ENCODE assay signal across 2 cellular contexts in the genomic region with DNA sequence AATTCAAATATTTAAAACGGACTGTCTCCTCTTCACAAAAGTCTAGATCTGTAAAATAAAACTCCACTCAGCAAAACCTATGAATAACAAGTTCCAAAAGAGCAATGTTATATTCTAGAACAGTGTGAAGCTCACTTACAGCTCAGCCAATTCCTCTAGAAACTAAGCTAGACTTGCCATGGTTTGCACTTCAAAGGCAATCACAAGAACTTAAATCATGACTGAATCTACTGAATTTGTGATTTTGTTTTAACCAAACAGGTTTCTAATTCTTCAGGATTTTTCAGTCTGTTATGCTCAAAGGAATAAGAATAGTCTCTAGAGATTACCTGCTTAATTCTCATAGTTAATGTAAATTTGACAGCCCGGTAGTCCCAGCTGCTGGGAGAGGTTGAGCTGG.
A peak's percentile ranks its signal among the peaks of the same experiment; 100 is the strongest.
TF ChIP-seq lines count a peak whose summit lies in the region.

No MANE protein-coding gene starts in this region.

TF ChIP-seq in HEK293, 187 proteins besides CTCF, POLR2A, EP300 and RAD21 (continued from another document):
- TF ChIP-seq YY1 (tag by site-specific recombination; IDR thresholded peaks at IDR 0.05) (no peak), ZNF48 (tag by site-specific recombination; IDR thresholded peaks at IDR 0.05) (no peak), FEZF1 (tag by site-specific recombination; IDR thresholded peaks at IDR 0.05) (peak; percentile 44)
- TF ChIP-seq, protein P1, sequence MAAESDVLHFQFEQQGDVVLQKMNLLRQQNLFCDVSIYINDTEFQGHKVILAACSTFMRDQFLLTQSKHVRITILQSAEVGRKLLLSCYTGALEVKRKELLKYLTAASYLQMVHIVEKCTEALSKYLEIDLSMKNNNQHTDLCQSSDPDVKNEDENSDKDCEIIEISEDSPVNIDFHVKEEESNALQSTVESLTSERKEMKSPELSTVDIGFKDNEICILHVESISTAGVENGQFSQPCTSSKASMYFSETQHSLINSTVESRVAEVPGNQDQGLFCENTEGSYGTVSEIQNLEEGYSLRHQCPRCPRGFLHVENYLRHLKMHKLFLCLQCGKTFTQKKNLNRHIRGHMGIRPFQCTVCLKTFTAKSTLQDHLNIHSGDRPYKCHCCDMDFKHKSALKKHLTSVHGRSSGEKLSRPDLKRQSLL (tag by site-specific recombination; IDR thresholded peaks at IDR 0.05): no peak
- TF ChIP-seq, protein P2, sequence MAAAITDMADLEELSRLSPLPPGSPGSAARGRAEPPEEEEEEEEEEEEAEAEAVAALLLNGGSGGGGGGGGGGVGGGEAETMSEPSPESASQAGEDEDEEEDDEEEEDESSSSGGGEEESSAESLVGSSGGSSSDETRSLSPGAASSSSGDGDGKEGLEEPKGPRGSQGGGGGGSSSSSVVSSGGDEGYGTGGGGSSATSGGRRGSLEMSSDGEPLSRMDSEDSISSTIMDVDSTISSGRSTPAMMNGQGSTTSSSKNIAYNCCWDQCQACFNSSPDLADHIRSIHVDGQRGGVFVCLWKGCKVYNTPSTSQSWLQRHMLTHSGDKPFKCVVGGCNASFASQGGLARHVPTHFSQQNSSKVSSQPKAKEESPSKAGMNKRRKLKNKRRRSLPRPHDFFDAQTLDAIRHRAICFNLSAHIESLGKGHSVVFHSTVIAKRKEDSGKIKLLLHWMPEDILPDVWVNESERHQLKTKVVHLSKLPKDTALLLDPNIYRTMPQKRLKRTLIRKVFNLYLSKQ (tag by site-specific recombination; IDR thresholded peaks at IDR 0.05; ENCODE audit: borderline replicate concordance): no peak

TF ChIP-seq in GM12878, 131 proteins besides CTCF, POLR2A, EP300 and RAD21 (continued from another document):
- TF ChIP-seq, protein P3, sequence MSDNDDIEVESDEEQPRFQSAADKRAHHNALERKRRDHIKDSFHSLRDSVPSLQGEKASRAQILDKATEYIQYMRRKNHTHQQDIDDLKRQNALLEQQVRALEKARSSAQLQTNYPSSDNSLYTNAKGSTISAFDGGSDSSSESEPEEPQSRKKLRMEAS (IDR thresholded peaks at IDR 0.05; ENCODE audit: low read depth, low read length): no peak
- TF ChIP-seq SMC3 (IDR thresholded peaks at IDR 0.05; ENCODE audit: borderline replicate concordance, low read length) (no peak), RELA (IDR thresholded peaks at IDR 0.05; ENCODE audit: borderline replicate concordance, partially characterized antibody) (no peak), SMAD1 (IDR thresholded peaks at IDR 0.05; ENCODE audit: low read depth, partially characterized antibody) (no peak), ESRRA (IDR thresholded peaks at IDR 0.05; ENCODE audit: low read length) (no peak), SPI1 (IDR thresholded peaks at IDR 0.05; ENCODE audit: borderline replicate concordance, insufficient read depth, low read depth, low read length) (no peak), EED (IDR thresholded peaks at IDR 0.05; ENCODE audit: low read depth) (no peak), CBX3 (IDR thresholded peaks at IDR 0.05; ENCODE audit: borderline replicate concordance, low read depth) (no peak), MXI1 (IDR thresholded peaks at IDR 0.05; ENCODE audit: low read depth, low read length) (no peak), KLF5 (IDR thresholded peaks at IDR 0.05; ENCODE audit: partially characterized antibody) (no peak), ATF7 (IDR thresholded peaks at IDR 0.05; ENCODE audit: low read depth) (no peak), CHD2 (IDR thresholded peaks at IDR 0.05; ENCODE audit: borderline replicate concordance, low read depth, low read length) (no peak), STAT3 (IDR thresholded peaks at IDR 0.05; ENCODE audit: low read depth, low read length) (no peak), ZSCAN29 (IDR thresholded peaks at IDR 0.05) (no peak), KAT2A (conservative IDR thresholded peaks at IDR 0.05; ENCODE audit: control insufficient read depth, low read depth, low read length) (no peak), ZNF207 (IDR thresholded peaks at IDR 0.05; ENCODE audit: borderline replicate concordance) (no peak)
- TF ChIP-seq, protein P4, sequence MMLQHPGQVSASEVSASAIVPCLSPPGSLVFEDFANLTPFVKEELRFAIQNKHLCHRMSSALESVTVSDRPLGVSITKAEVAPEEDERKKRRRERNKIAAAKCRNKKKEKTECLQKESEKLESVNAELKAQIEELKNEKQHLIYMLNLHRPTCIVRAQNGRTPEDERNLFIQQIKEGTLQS (IDR thresholded peaks at IDR 0.05; ENCODE audit: borderline replicate concordance, extremely low read depth, low read depth, low read length): no peak
- TF ChIP-seq, protein P5, sequence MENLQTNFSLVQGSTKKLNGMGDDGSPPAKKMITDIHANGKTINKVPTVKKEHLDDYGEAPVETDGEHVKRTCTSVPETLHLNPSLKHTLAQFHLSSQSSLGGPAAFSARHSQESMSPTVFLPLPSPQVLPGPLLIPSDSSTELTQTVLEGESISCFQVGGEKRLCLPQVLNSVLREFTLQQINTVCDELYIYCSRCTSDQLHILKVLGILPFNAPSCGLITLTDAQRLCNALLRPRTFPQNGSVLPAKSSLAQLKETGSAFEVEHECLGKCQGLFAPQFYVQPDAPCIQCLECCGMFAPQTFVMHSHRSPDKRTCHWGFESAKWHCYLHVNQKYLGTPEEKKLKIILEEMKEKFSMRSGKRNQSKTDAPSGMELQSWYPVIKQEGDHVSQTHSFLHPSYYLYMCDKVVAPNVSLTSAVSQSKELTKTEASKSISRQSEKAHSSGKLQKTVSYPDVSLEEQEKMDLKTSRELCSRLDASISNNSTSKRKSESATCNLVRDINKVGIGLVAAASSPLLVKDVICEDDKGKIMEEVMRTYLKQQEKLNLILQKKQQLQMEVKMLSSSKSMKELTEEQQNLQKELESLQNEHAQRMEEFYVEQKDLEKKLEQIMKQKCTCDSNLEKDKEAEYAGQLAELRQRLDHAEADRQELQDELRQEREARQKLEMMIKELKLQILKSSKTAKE (IDR thresholded peaks at IDR 0.05; ENCODE audit: low read depth, poor library complexity, severe bottlenecking): no peak
- TF ChIP-seq, protein P6, sequence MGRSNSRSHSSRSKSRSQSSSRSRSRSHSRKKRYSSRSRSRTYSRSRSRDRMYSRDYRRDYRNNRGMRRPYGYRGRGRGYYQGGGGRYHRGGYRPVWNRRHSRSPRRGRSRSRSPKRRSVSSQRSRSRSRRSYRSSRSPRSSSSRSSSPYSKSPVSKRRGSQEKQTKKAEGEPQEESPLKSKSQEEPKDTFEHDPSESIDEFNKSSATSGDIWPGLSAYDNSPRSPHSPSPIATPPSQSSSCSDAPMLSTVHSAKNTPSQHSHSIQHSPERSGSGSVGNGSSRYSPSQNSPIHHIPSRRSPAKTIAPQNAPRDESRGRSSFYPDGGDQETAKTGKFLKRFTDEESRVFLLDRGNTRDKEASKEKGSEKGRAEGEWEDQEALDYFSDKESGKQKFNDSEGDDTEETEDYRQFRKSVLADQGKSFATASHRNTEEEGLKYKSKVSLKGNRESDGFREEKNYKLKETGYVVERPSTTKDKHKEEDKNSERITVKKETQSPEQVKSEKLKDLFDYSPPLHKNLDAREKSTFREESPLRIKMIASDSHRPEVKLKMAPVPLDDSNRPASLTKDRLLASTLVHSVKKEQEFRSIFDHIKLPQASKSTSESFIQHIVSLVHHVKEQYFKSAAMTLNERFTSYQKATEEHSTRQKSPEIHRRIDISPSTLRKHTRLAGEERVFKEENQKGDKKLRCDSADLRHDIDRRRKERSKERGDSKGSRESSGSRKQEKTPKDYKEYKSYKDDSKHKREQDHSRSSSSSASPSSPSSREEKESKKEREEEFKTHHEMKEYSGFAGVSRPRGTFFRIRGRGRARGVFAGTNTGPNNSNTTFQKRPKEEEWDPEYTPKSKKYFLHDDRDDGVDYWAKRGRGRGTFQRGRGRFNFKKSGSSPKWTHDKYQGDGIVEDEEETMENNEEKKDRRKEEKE (IDR thresholded peaks at IDR 0.05): no peak
